9 cellular contexts compared by ENCODE assay signal in genomic region chr9:93306081-93306480, GRCh38.
"Had no signal": no experiment of that assay in that cellular context is flagged by ENCODE, and none has a peak within 500 bp of the region (broad histone marks: within the 10 kb centered on the region; RNA-seq: fewer than 3 reads in every experiment).

No MANE protein-coding gene starts in this region.

- H3K36me3 ChIP-seq: ovary had no signal

- H3K27ac ChIP-seq: esophagus muscularis mucosa, foreskin keratinocyte, ovary had no signal

- H3K4me3 ChIP-seq: dorsolateral prefrontal cortex, esophagus muscularis mucosa, ovary had no signal

- H3K27me3 ChIP-seq: dorsolateral prefrontal cortex, esophagus muscularis mucosa, foreskin keratinocyte, ovary had no signal

- H3K4me1 ChIP-seq: foreskin keratinocyte had no signal

- H3K9me3 ChIP-seq: esophagus muscularis mucosa, ovary had no signal

- DNase-seq: activated CD4-positive, CD25-positive, alpha-beta regulatory T cell; activated gamma-delta T cell; foreskin keratinocyte; nephron progenitor cell; stimulated activated naive CD4-positive, alpha-beta T cell; T-helper 2 cell had no signal
